In the genomic region with DNA sequence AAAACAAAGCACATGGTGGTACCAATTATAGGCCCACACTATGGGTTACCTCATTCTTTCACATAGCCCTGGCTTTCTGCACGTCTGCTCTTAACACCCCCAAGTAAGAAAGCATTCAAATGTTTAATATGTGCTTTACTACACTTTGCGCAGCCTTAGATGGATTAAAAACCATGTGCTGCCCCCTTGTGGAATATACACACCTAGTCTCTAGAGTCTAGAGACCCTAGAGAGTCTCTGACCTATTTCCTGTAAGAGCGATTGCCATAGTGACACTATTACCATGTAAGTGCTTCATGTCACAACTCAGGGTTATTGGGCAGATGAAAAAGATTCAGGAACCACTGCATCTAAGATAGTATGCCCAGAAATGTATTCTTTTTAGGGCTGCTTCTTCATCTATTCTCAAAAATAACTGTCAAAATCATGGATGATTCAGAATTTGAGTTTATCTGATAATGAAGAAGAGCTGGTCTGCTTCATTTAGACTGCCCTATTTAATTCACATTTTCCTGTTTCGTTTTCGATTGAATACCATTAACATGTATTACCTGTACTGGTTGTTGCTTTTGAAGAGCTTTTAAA, we compare ENCODE assay signal across 8 cellular contexts.
DNase-seq lines count a peak whose midpoint lies in the region; ATAC-seq and TF ChIP-seq lines count a peak whose summit lies in the region.

No MANE protein-coding gene starts in this region.

- no peaks in the 10 kb centered on the region for H3K9me3 Mint-ChIP-seq in T-helper 2 cell treated with Interferon-gamma antibody and Interleukin-4, amounts not matched to agents 5 μg/mL and 100 μg/mL, for 36 hours

- no peak overlapping the region for H3K4me3 ChIP-seq in fibroblast of the aortic adventitia (ENCODE audit: low read depth, low read length)

- H3K27ac Mint-ChIP-seq in T-helper 2 cell treated with Interferon-gamma antibody and Interleukin-4, amounts not matched to agents 5 μg/mL and 100 μg/mL, for 36 hours = no peak overlapping the region

- no peaks in the 10 kb centered on the region for H3K36me3 Mint-ChIP-seq in T-helper 2 cell treated with Interferon-gamma antibody and Interleukin-4, amounts not matched to agents 5 μg/mL and 100 μg/mL, for 36 hours (ENCODE audit: low read depth)

- ATAC-seq in GM18861 (IDR thresholded peaks at IDR 0.05; ENCODE audit: unreplicated experiment) (peak; percentile 93), HG02973 (IDR thresholded peaks at IDR 0.05; ENCODE audit: unreplicated experiment) (peak; percentile 97)

- no peaks in the 10 kb centered on the region for H3K27me3 Mint-ChIP-seq in T-helper 2 cell treated with Interferon-gamma antibody and Interleukin-4, amounts not matched to agents 5 μg/mL and 100 μg/mL, for 36 hours (ENCODE audit: low read depth)

- DNase-seq in COR-L47 (lab: John Stamatoyannopoulos, UW) (peak; percentile 9), NCI-H146 treated with DMSO at 0.1 percent for 48 hours (lab: John Stamatoyannopoulos, UW; ENCODE audit: unreplicated experiment) (peak; percentile 45), fibroblast of the aortic adventitia (ENCODE audit: low read depth) (peak; percentile 50), HuH-7.5 (ENCODE audit: low spot score) (no peak)
- DNase-seq in T-helper 2 cell treated with Interferon-gamma antibody and Interleukin-4, amounts not matched to agents 5 μg/mL and 100 μg/mL, for 36 hours (ENCODE audit: low spot score) = peak; percentile 10
- peak; percentile 30 for DNase-seq in stimulated activated CD4-positive, alpha-beta T cell treated with anti-CD3 and anti-CD28 coated beads, Interleukin-4, amount 100 ng/mL, for 24 hours

- H3K4me3 Mint-ChIP-seq in T-helper 2 cell treated with Interferon-gamma antibody and Interleukin-4, amounts not matched to agents 5 μg/mL and 100 μg/mL, for 36 hours = no peak overlapping the region

- TF ChIP-seq CTCF in fibroblast of the aortic adventitia (IDR thresholded peaks at IDR 0.05; ENCODE audit: insufficient read depth, low read length) = peak; percentile 48

- peaks cover 11% of the 10 kb centered on the region for H3K4me1 Mint-ChIP-seq in T-helper 2 cell treated with Interferon-gamma antibody and Interleukin-4, amounts not matched to agents 5 μg/mL and 100 μg/mL, for 36 hours (ENCODE audit: low read depth)
